In genomic region chr6:130525378-130525777, GRCh38 we compare ENCODE assay signal across 14 cellular contexts.
DNase-seq lines count a peak whose midpoint lies in the region; ATAC-seq and TF ChIP-seq lines count a peak whose summit lies in the region.
"Had no signal": no experiment of that assay in that cellular context is flagged by ENCODE, and none has a peak within 500 bp of the region (broad histone marks: within the 10 kb centered on the region; RNA-seq: fewer than 3 reads in every experiment).

No MANE protein-coding gene starts in this region.

- CTCF ChIA-PET in SK-N-SH (lab: Yijun Ruan, JAX) = no interaction called here

- peak; percentile 53 for ATAC-seq in GM18502 (IDR thresholded peaks at IDR 0.05; ENCODE audit: poor library complexity, unreplicated experiment)
- ATAC-seq in GM21447 (IDR thresholded peaks at IDR 0.05; ENCODE audit: unreplicated experiment) = peak; percentile 63
- no peak for ATAC-seq in SK-N-SH treated with all-trans-retinoic acid at 6 μM for 48 hours
- ATAC-seq: K562, left lobe of liver had no signal

- no peaks in the 10 kb centered on the region for H3K4me1 ChIP-seq in SK-N-SH (ENCODE audit: control insufficient read depth in 1 of 2, insufficient read depth in 2 of 2, low read depth in 1 of 2, low read length in 1 of 2)
- H3K4me1 ChIP-seq: ascending aorta, parathyroid adenoma had no signal

- H3K79me2 ChIP-seq in SK-N-SH (ENCODE audit: insufficient read depth) = no peaks in the 10 kb centered on the region
- H3K79me2 ChIP-seq: parathyroid adenoma had no signal

- no peak overlapping the region for H3K4me2 ChIP-seq in SK-N-SH

- DNase-seq in globus pallidus (ENCODE audit: low spot score) = peak; percentile 37
- DNase-seq in SK-N-SH = no peak
- DNase-seq in cardiac septum (ENCODE audit: low spot score) = no peak
- DNase-seq in cortex of kidney (lab: John Stamatoyannopoulos, UW) = no peak
- DNase-seq: NCI-H774 had no signal

- no peaks in the 10 kb centered on the region for H3K27me3 ChIP-seq in SK-N-SH (ENCODE audit: insufficient read depth)
- H3K27me3 ChIP-seq: ascending aorta had no signal

- TF ChIP-seq EP300 in SK-N-SH (IDR thresholded peaks at IDR 0.05; ENCODE audit: borderline replicate concordance in 1 of 2, low read depth in 1 of 2, low read length in 1 of 2) = no peak

- no peak overlapping the region for H2AFZ ChIP-seq in SK-N-SH (ENCODE audit: low read depth)
- H2AFZ ChIP-seq: parathyroid adenoma had no signal

- TF ChIP-seq CTCF in SK-N-SH (IDR thresholded peaks at IDR 0.05) = no peak

- 71% methylated on average over 1 of the region's 1 CpG for WGBS in SK-N-SH (ENCODE audit: low lambda C conversion rate)

- no peaks in the 10 kb centered on the region for H3K27me3 Mint-ChIP-seq in IgD-negative memory B cell

- peak overlapping the region in 2 of 3 donors; percentile 3 to 87 for H3K27ac Mint-ChIP-seq in IgD-negative memory B cell
- H3K27ac Mint-ChIP-seq: WTC11 had no signal

- intact Hi-C loops in cardiac septum (cut with DNase I) = no loop called here

- H4K20me1 ChIP-seq in SK-N-SH (ENCODE audit: insufficient read depth) = no peaks in the 10 kb centered on the region

- no peaks in the 10 kb centered on the region for H3K9me2 ChIP-seq in SK-N-SH

- H3K27ac ChIP-seq in SK-N-SH (ENCODE audit: low read depth in 2 of 2, low read length in 1 of 2) = no peak overlapping the region
- H3K27ac ChIP-seq: ascending aorta, parathyroid adenoma had no signal

- no peaks in the 10 kb centered on the region for H3K9me3 ChIP-seq in SK-N-SH
- H3K9me3 ChIP-seq: ascending aorta had no signal

- POLR2A ChIA-PET in SK-N-SH (lab: Yijun Ruan, JAX) = no interaction called here

- peaks cover 29 to 33% (median 32%) of the 10 kb centered on the region in 3 donors for H3K4me1 Mint-ChIP-seq in IgD-negative memory B cell
- H3K4me1 Mint-ChIP-seq: WTC11 had no signal

- no peak overlapping the region for H3K4me3 ChIP-seq in SK-N-SH (ENCODE audit: low read depth in 2 of 2, low read length in 1 of 2)
- H3K4me3 ChIP-seq: ascending aorta, K562 had no signal

- H3K4me3 Mint-ChIP-seq in IgD-negative memory B cell = peak overlapping the region in 2 of 4 donors; percentile 10 to 19
- H3K4me3 Mint-ChIP-seq: WTC11 had no signal

- TF ChIP-seq RAD21 in SK-N-SH (IDR thresholded peaks at IDR 0.05; ENCODE audit: low read length) = no peak

- no peaks in the 10 kb centered on the region for H3F3A ChIP-seq in SK-N-SH (replicated peaks; ENCODE audit: insufficient read depth)

- peaks cover 1% of the 10 kb centered on the region for H3K36me3 Mint-ChIP-seq in IgD-negative memory B cell
- H3K36me3 Mint-ChIP-seq: WTC11 had no signal

- H3K9ac ChIP-seq in SK-N-SH = no peak overlapping the region
- H3K9ac ChIP-seq: parathyroid adenoma had no signal

- H3K36me3 ChIP-seq in SK-N-SH (replicated peaks in 1 of 2; ENCODE audit: control insufficient read depth in 1 of 2, insufficient read depth in 2 of 2, low read length in 1 of 2) = peaks cover 0 to 3% of the 10 kb centered on the region in 2 experiments
- H3K36me3 ChIP-seq: ascending aorta had no signal

- peaks cover 0 to 4% (median 0%) of the 10 kb centered on the region in 3 donors for H3K9me3 Mint-ChIP-seq in IgD-negative memory B cell
- H3K9me3 Mint-ChIP-seq: WTC11 had no signal

TF ChIP-seq in SK-N-SH, 30 proteins besides CTCF, POLR2A, EP300 and RAD21 (continues in another document):
- no peak for TF ChIP-seq REST (IDR thresholded peaks at IDR 0.05; ENCODE audit: low read depth, low read length)
- no peak for TF ChIP-seq YY1 (IDR thresholded peaks at IDR 0.05; ENCODE audit: low read depth)
- TF ChIP-seq SIN3A (IDR thresholded peaks at IDR 0.05; ENCODE audit: borderline replicate concordance, low read depth, low read length) = no peak
- no peak for TF ChIP-seq PBX3 (IDR thresholded peaks at IDR 0.05)
- TF ChIP-seq NRF1 (IDR thresholded peaks at IDR 0.05; ENCODE audit: low read depth, low read length) = no peak
- no peak for TF ChIP-seq FOXM1 (IDR thresholded peaks at IDR 0.05; ENCODE audit: low read depth)
- no peak for TF ChIP-seq FOXJ3 (CRISPR knock-in tag; IDR thresholded peaks at IDR 0.05)

TF ChIP-seq in SK-N-SH treated with all-trans-retinoic acid at 6 μM for 48 hours, 23 proteins besides CTCF, POLR2A, EP300 and RAD21:
- TF ChIP-seq CSDC2 (CRISPR knock-in tag; IDR thresholded peaks at IDR 0.05) = no peak
- TF ChIP-seq GLIS3 (CRISPR knock-in tag; IDR thresholded peaks at IDR 0.05) = no peak
- TF ChIP-seq ZFP30 (CRISPR knock-in tag; IDR thresholded peaks at IDR 0.05) = no peak
- TF ChIP-seq OSR1 (CRISPR knock-in tag; IDR thresholded peaks at IDR 0.05) = no peak
- TF ChIP-seq BACH2 (CRISPR knock-in tag; IDR thresholded peaks at IDR 0.05; ENCODE audit: borderline replicate concordance) = no peak
- no peak for TF ChIP-seq ZFP3 (CRISPR knock-in tag; IDR thresholded peaks at IDR 0.05)
- TF ChIP-seq TCF4 (CRISPR knock-in tag; IDR thresholded peaks at IDR 0.05; ENCODE audit: borderline replicate concordance) = no peak
- TF ChIP-seq ZNF70 (CRISPR knock-in tag; IDR thresholded peaks at IDR 0.05) = no peak
- TF ChIP-seq POU6F1 (CRISPR knock-in tag; IDR thresholded peaks at IDR 0.05; ENCODE audit: borderline replicate concordance, low read depth) = no peak
- no peak for TF ChIP-seq ZNF565 (CRISPR knock-in tag; conservative IDR thresholded peaks at IDR 0.05; ENCODE audit: low read depth)
- no peak for TF ChIP-seq TSHZ2 (CRISPR knock-in tag; IDR thresholded peaks at IDR 0.05)
- no peak for TF ChIP-seq PATZ1 (CRISPR knock-in tag; IDR thresholded peaks at IDR 0.05; ENCODE audit: borderline replicate concordance)
- TF ChIP-seq TOX (CRISPR knock-in tag; IDR thresholded peaks at IDR 0.05; ENCODE audit: borderline replicate concordance) = no peak
- no peak for TF ChIP-seq ARNTL (CRISPR knock-in tag; IDR thresholded peaks at IDR 0.05; ENCODE audit: borderline replicate concordance, low read depth)
- TF ChIP-seq CREB5 (CRISPR knock-in tag; IDR thresholded peaks at IDR 0.05; ENCODE audit: low read depth) = no peak
- no peak for TF ChIP-seq ESRRG (CRISPR knock-in tag; IDR thresholded peaks at IDR 0.05)
TF ChIP-seq in SK-N-SH treated with all-trans-retinoic acid at 6 μM for 48 hours: peak in this region for 0.
